16 cellular contexts compared by ENCODE assay signal in the genomic region with DNA sequence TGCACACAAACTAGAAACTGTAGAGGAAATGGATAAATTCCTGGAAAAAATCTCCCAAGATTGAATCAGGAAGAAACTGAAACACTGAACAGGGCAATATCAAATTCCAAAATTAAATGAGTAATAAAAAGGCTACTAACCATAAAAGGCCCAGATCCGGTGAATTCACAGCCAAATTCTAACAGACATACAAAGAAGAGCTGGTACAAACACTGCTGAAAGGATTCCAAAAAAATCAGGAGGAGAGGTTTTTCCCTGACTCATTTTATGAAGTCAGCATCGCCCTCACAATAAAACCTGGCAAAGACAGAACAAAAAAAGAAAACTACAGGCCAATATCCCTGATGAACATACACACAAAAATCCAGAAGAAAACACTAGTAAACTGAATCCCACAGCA.
DNase-seq lines count a peak whose midpoint lies in the region; ATAC-seq and TF ChIP-seq lines count a peak whose summit lies in the region.
"Had no signal": no experiment of that assay in that cellular context is flagged by ENCODE, and none has a peak within 500 bp of the region (broad histone marks: within the 10 kb centered on the region; RNA-seq: fewer than 3 reads in every experiment).

No MANE protein-coding gene starts in this region.

- no peaks in the 10 kb centered on the region for H3K27me3 ChIP-seq in MG63
- H3K27me3 ChIP-seq: transverse colon had no signal

- peaks cover 19% of the 10 kb centered on the region for H3K4me1 Mint-ChIP-seq in chondrocyte (ENCODE audit: low read depth)
- H3K4me1 Mint-ChIP-seq: memory B cell had no signal

- H3K36me3 ChIP-seq in MG63, result no peaks in the 10 kb centered on the region
- H3K36me3 ChIP-seq: transverse colon had no signal

- H3K4me3 Mint-ChIP-seq in chondrocyte (ENCODE audit: unreplicated experiment), result no peak overlapping the region
- H3K4me3 Mint-ChIP-seq: activated CD8-positive, alpha-beta T cell treated with anti-CD3 and anti-CD28 coated beads, Interleukin-2, amount 10 ng/mL, durations not matched to agents 7 days and 5 days; memory B cell had no signal

- peak overlapping the region; percentile 71 for H3K27ac Mint-ChIP-seq in chondrocyte (ENCODE audit: unreplicated experiment)
- H3K27ac Mint-ChIP-seq: activated CD8-positive, alpha-beta T cell treated with anti-CD3 and anti-CD28 coated beads, Interleukin-2, amount 10 ng/mL, durations not matched to agents 7 days and 5 days; memory B cell had no signal

- peaks cover 27% of the 10 kb centered on the region for H3K9me3 Mint-ChIP-seq in chondrocyte (ENCODE audit: low read depth)

- ATAC-seq in HG03025 (IDR thresholded peaks at IDR 0.05; ENCODE audit: low FRiP score, unreplicated experiment) (no peak), HG03439 (IDR thresholded peaks at IDR 0.05; ENCODE audit: unreplicated experiment) (no peak), GM19455 (IDR thresholded peaks at IDR 0.05; ENCODE audit: unreplicated experiment) (no peak)
- ATAC-seq: activated CD8-positive, alpha-beta T cell treated with anti-CD3 and anti-CD28 coated beads, Interleukin-2, amount 10 ng/mL, durations not matched to agents 7 days and 5 days had no signal

- peaks cover 8% of the 10 kb centered on the region for H3K36me3 Mint-ChIP-seq in chondrocyte (ENCODE audit: low read depth)
- H3K36me3 Mint-ChIP-seq: memory B cell had no signal

- TF ChIP-seq CTCF in chondrocyte (IDR thresholded peaks at IDR 0.05), result no peak

- H3K27me3 Mint-ChIP-seq in chondrocyte (ENCODE audit: low read depth), result no peaks in the 10 kb centered on the region

- peaks cover 24% of the 10 kb centered on the region for H3K9me3 ChIP-seq in MG63

- DNase-seq in AG08395 (ENCODE audit: low spot score) (peak; percentile 78), MG63 (peak; percentile 48), chondrocyte (ENCODE audit: low spot score) (no peak), lung microvascular endothelial cell (ENCODE audit: low read depth in 2 of 2) (peak; percentile 89 to 92)
- DNase-seq in stimulated activated naive CD4-positive, alpha-beta T cell treated with Interleukin-2 at 50 U/mL for 16 hours (lab: John Stamatoyannopoulos, UW), result no peak
- DNase-seq: ACHN; activated CD8-positive, alpha-beta T cell treated with anti-CD3 and anti-CD28 coated beads, Interleukin-2, amount 10 ng/mL, durations not matched to agents 7 days and 5 days; activated gamma-delta T cell; erythroblast; Right ventricle myocardium superior; stimulated activated CD4-positive, alpha-beta T cell treated with anti-CD3 and anti-CD28 coated beads, Interleukin-15, amount 100 ng/mL, for 24 hours; transverse colon had no signal

- H3K4me3 ChIP-seq in MG63, result no peak overlapping the region
- H3K4me3 ChIP-seq: transverse colon had no signal

Comparison
In these comparisons a context has a peak if more than half of its experiments do, and no peak if none do; other contexts are left out.
1. DNase-seq: peak in AG08395 (single experiment), MG63 (single experiment) and lung microvascular endothelial cell (2 of 2); none in chondrocyte (single experiment) and stimulated activated naive CD4-positive, alpha-beta T cell treated with Interleukin-2 at 50 U/mL for 16 hours (single experiment).